12 cellular contexts compared by ENCODE assay signal in the genomic region with DNA sequence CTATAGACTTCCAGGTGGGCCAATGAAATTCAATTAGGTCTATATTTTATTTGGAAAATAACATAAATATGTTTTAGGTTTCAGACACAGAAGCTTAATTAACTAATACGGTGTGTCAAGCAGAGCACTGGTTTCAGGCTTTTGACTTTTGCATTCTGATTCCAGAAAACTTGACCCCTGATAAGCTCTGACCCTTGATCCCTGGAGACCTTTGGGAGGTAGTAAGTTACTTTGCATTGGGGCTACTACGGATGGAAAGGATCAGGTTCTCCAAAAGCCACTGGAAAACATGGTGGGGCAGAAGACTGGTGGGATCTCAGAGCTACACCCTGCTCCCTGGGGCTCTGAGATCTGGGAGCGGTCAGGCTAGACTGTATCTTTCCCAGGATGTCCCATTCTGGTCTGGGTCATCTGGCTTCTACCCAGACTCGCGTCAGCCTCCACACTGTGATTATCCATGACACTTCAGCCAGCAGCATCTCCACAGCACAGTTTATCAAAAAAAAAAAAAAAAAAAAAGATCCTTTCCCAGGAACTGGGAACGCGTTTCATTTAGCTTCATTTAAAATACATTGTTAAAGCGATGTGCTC. TPM values are rescaled to one million over a fixed set of nuclear protein-coding genes. Genes with fewer than 3 reads are reported as not detected.
A peak's percentile ranks its signal among the peaks of the same experiment; 100 is the strongest.
DNase-seq lines count a peak whose midpoint lies in the region; ATAC-seq and TF ChIP-seq lines count a peak whose summit lies in the region.
"Had no signal": no experiment of that assay in that cellular context is flagged by ENCODE, and none has a peak within 500 bp of the region (broad histone marks: within the 10 kb centered on the region; RNA-seq: fewer than 3 reads in every experiment).

No MANE protein-coding gene starts in this region.

- peaks cover 18% of the 10 kb centered on the region for H3K27me3 ChIP-seq in DND-41 (ENCODE audit: insufficient read depth, low read length, poor library complexity)
- H3K27me3 ChIP-seq in RWPE2 (ENCODE audit: insufficient read depth, poor library complexity, severe bottlenecking): no peaks in the 10 kb centered on the region
- H3K27me3 ChIP-seq in heart right ventricle: peaks cover 0 to 13% (median 0%) of the 10 kb centered on the region in 7 donors
- no peaks in the 10 kb centered on the region for H3K27me3 ChIP-seq in gastrocnemius medialis

- in situ Hi-C loops in gastrocnemius medialis (cut with MboI; ENCODE audit: low sequenced_read_pairs in 4 of 4): no loop called here

- TF ChIP-seq CTCF in DND-41 (IDR thresholded peaks at IDR 0.05; ENCODE audit: borderline replicate concordance, extremely low read depth, low read length, poor library complexity, severe bottlenecking) (no peak), RWPE2 (IDR thresholded peaks at IDR 0.05; ENCODE audit: poor library complexity, severe bottlenecking) (no peak), heart right ventricle (IDR thresholded peaks at IDR 0.05) (no peak), gastrocnemius medialis (IDR thresholded peaks at IDR 0.05 in 4 of 5, conservative IDR thresholded peaks at IDR 0.05 in 1 of 5) (no peak)

- H3K4me1 ChIP-seq in DND-41 (ENCODE audit: insufficient read depth, low read length) (peaks cover 20% of the 10 kb centered on the region), RWPE2 (ENCODE audit: insufficient read depth, poor library complexity, severe bottlenecking) (peaks cover 36% of the 10 kb centered on the region), heart right ventricle (peaks cover 10 to 30% (median 22%) of the 10 kb centered on the region in 9 donors), gastrocnemius medialis (peaks cover 7 to 10% of the 10 kb centered on the region in 2 donors)

- peak overlapping the region; percentile 52; the same call in 1 of the 2 replicates for H3K4me2 ChIP-seq in DND-41 (ENCODE audit: insufficient read depth, low read length)

- H3K9me3 ChIP-seq in DND-41 (ENCODE audit: insufficient read depth, low read length, severe bottlenecking) (no peaks in the 10 kb centered on the region), RWPE2 (ENCODE audit: severe bottlenecking) (no peaks in the 10 kb centered on the region), heart right ventricle (no peaks in the 10 kb centered on the region), gastrocnemius medialis (no peaks in the 10 kb centered on the region)

- H3K27ac ChIP-seq in DND-41 (ENCODE audit: low read length) (no peak overlapping the region), RWPE2 (ENCODE audit: poor library complexity, severe bottlenecking) (peak overlapping the region; percentile 73), heart right ventricle (peak overlapping the region in 8 of 10 donors; percentile 8 to 80 (median 56)), gastrocnemius medialis (peak overlapping the region; percentile 44 to 64 (median 56))

- no peak overlapping the region for H3K4me3 ChIP-seq in DND-41 (ENCODE audit: low read depth in 1 of 2, low read length in 2 of 2)
- H3K4me3 ChIP-seq in RWPE2 (ENCODE audit: severe bottlenecking): no peak overlapping the region
- peak overlapping the region in 3 of 10 donors; percentile 0 to 13 (median 2) for H3K4me3 ChIP-seq in heart right ventricle
- H3K4me3 ChIP-seq in gastrocnemius medialis: no peak overlapping the region

- H3K36me3 ChIP-seq in DND-41 (ENCODE audit: insufficient read depth, low read length): no peaks in the 10 kb centered on the region
- no peaks in the 10 kb centered on the region for H3K36me3 ChIP-seq in RWPE2 (ENCODE audit: low read depth)
- H3K36me3 ChIP-seq in heart right ventricle: no peaks in the 10 kb centered on the region
- no peaks in the 10 kb centered on the region for H3K36me3 ChIP-seq in gastrocnemius medialis

- H3K79me2 ChIP-seq in DND-41 (ENCODE audit: insufficient read depth, low read length): no peaks in the 10 kb centered on the region

- H2AFZ ChIP-seq in DND-41 (ENCODE audit: low read depth, low read length): no peak overlapping the region

- no peak for DNase-seq in DND-41
- no peak for DNase-seq in RWPE2 (ENCODE audit: low spot score)
- DNase-seq in heart right ventricle: peak; percentile 43 to 44
- DNase-seq in gastrocnemius medialis: no peak
- no peak for DNase-seq in activated naive CD4-positive, alpha-beta T cell treated with anti-CD3 and anti-CD28 coated beads, Interleukin-2, amount 50 U/mL, for 16 hours
- DNase-seq in NCI-H1417 (lab: John Stamatoyannopoulos, UW): no peak
- DNase-seq in stimulated activated CD4-positive, alpha-beta T cell treated with anti-CD3 and anti-CD28 coated beads, Interleukin-2, amount 100 ng/mL, for 24 hours: no peak
- DNase-seq: activated CD4-positive, alpha-beta T cell treated with anti-CD3 and anti-CD28 coated beads for 48 hours; activated gamma-delta T cell; H7; NCI-H524 had no signal

- H4K20me1 ChIP-seq in DND-41 (ENCODE audit: insufficient read depth, low read length): peaks cover 7% of the 10 kb centered on the region; the same call in 1 of the 2 replicates

- no peak for TF ChIP-seq POLR2A in gastrocnemius medialis (IDR thresholded peaks at IDR 0.05)

- no peak overlapping the region for H3K9ac ChIP-seq in DND-41 (ENCODE audit: low read depth, low read length)

- 26% methylated on average over 8 of the region's 8 CpGs for WGBS in heart right ventricle, 2 donors

- no peak for ATAC-seq in DND-41 (ENCODE audit: insufficient read depth, low read depth)
- no peak for ATAC-seq in RWPE2 (ENCODE audit: low read depth)
- peak; percentile 66 to 88 (median 78) for ATAC-seq in heart right ventricle
- peak; percentile 51 to 54 for ATAC-seq in gastrocnemius medialis
- ATAC-seq in GM19035 (IDR thresholded peaks at IDR 0.05; ENCODE audit: unreplicated experiment): no peak

- intact Hi-C loops in heart right ventricle (cut with DNase I): no loop called here
- intact Hi-C loops in gastrocnemius medialis (cut with DNase I; ENCODE audit: low total_unique reads): loop anchor here (2.0 kb wide), 1 partner anchor 18 kb away; the partner anchor contains the start of gene EMP1

RNA-seq across cellular contexts. Expression of gene EMP1, which starts 17.9 kb away (rescaled TPM):
- total RNA-seq in heart right ventricle (100 to 1,000 TPM in 4 of 10 donors, 10 to 100 TPM in 6; 74.6 to 403 (median 98.5) TPM), gastrocnemius medialis (100 to 1,000 TPM in 1 of 4 donors, 10 to 100 TPM in 3; 33.5 to 111 (median 73.6) TPM)
- polyA plus RNA-seq in heart right ventricle: 10 to 100 TPM; 46.2 to 55.5 TPM

Comparison
In these comparisons a context has a peak if more than half of its experiments do, and no peak if none do; other contexts are left out.
1. ATAC-seq: peak in heart right ventricle (8 of 8) and gastrocnemius medialis (2 of 2); none in DND-41 (single experiment), RWPE2 (single experiment) and GM19035 (single experiment).
2. DNase-seq: peak in heart right ventricle (2 of 2); none in DND-41 (single experiment), RWPE2 (single experiment), gastrocnemius medialis (0 of 2), activated naive CD4-positive, alpha-beta T cell treated with anti-CD3 and anti-CD28 coated beads, Interleukin-2, amount 50 U/mL, for 16 hours (single experiment), NCI-H1417 (0 of 3) and stimulated activated CD4-positive, alpha-beta T cell treated with anti-CD3 and anti-CD28 coated beads, Interleukin-2, amount 100 ng/mL, for 24 hours (0 of 2).